In the genomic region with DNA sequence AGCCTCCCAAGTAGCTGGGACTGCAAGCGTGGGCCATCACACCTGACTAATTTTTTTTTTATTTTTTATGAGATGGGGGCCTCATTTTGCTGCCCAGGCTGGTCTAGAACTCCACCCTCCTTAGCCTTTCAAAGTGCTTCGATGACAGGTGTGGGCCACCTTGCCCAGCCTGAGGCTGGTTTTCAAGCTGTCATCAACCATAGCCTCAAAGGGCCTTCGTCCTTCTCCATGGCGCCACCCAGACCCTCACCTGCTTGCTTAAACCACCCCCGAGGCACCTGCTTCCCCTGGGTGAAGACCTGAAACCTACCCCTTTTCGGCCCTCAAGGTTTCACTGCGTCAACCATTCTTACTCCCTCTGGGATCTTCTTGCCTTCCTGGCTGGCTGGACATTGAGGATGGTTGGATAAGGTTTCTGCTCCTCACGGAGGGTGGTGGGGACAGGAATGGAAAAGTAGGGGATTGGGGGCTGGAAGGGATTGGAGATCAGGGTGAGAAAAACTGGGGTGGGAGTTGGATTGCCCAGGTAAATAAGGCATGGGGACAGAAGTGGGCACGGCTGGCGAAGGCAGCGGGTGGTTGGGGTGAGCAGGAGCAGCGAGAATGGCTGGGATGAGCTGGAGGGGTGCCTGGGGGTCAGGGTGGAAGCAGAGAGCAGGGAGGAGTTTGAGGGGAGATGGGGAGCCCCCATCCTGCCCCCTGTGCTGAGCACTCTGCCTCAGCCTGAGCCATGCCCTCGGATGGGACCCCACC, we compare ENCODE assay signal across 21 cellular contexts. TPM values are rescaled to one million over a fixed set of nuclear protein-coding genes. Genes with fewer than 3 reads are reported as not detected.
DNase-seq lines count a peak whose midpoint lies in the region; ATAC-seq and TF ChIP-seq lines count a peak whose summit lies in the region.
"Had no signal": no experiment of that assay in that cellular context is flagged by ENCODE, and none has a peak within 500 bp of the region (broad histone marks: within the 10 kb centered on the region; RNA-seq: fewer than 3 reads in every experiment).

No MANE protein-coding gene starts in this region.

- H3K27ac ChIP-seq in colonic mucosa (no peak overlapping the region), spleen (no peak overlapping the region)
- H3K27ac ChIP-seq: A549, PC-9 had no signal

- H3K36me3 ChIP-seq in colonic mucosa (no peaks in the 10 kb centered on the region), spleen (peaks cover 0 to 14% (median 0%) of the 10 kb centered on the region in 6 donors)

- DNase-seq in activated naive CD4-positive, alpha-beta T cell treated with anti-CD3 and anti-CD28 coated beads, Interleukin-2, amount 10 ng/mL, durations not matched to agents 7 days and 5 days, result peak; percentile 7
- DNase-seq in activated naive CD4-positive, alpha-beta T cell treated with Interleukin-2 at 50 U/mL for 16 hours, result no peak
- DNase-seq in colonic mucosa (peak; percentile 9), mesenteric fat pad (ENCODE audit: low spot score) (peak; percentile 78), spleen (peak; percentile 54), NCI-H1436 treated with DMSO at 0.1 percent for 48 hours (lab: John Stamatoyannopoulos, UW) (no peak)
- DNase-seq: C1 segment of cervical spinal cord, DMS79 treated with DMSO at 0.1 percent for 48 hours, KG1, NCI-H1436, NCI-H2081, NCI-H510A, NCI-H82, PC-9 had no signal

- WGBS in spleen, 5 donors, result 85 to 95% (median 85%) methylated on average over 13 of the region's 13 CpGs

- peaks cover 5% of the 10 kb centered on the region for H3K4me1 Mint-ChIP-seq in activated naive CD4-positive, alpha-beta T cell treated with anti-CD3 and anti-CD28 coated beads, Interleukin-2, amount 10 ng/mL, durations not matched to agents 7 days and 5 days

- no peaks in the 10 kb centered on the region for H3K9me3 Mint-ChIP-seq in activated naive CD4-positive, alpha-beta T cell treated with anti-CD3 and anti-CD28 coated beads, Interleukin-2, amount 10 ng/mL, durations not matched to agents 7 days and 5 days

- H3K36me3 Mint-ChIP-seq in activated naive CD4-positive, alpha-beta T cell treated with anti-CD3 and anti-CD28 coated beads, Interleukin-2, amount 10 ng/mL, durations not matched to agents 7 days and 5 days, result no peaks in the 10 kb centered on the region

- H3K27me3 ChIP-seq in colonic mucosa (no peaks in the 10 kb centered on the region), spleen (replicated peaks in 1 of 7) (peaks cover 0 to 27% (median 0%) of the 10 kb centered on the region in 7 donors)

- no peak overlapping the region for H3K4me3 Mint-ChIP-seq in activated naive CD4-positive, alpha-beta T cell treated with anti-CD3 and anti-CD28 coated beads, Interleukin-2, amount 10 ng/mL, durations not matched to agents 7 days and 5 days

- CTCF ChIA-PET in activated naive CD4-positive, alpha-beta T cell treated with anti-CD3 and anti-CD28 coated beads, Interleukin-2, amount 10 ng/mL, durations not matched to agents 7 days and 5 days (lab: Charles Lee), result interaction anchor here (0.5 kb wide), 1 partner anchor 48 kb away, joined by 3 read pairs; no protein-coding TSS in a partner anchor

- peaks cover 17% of the 10 kb centered on the region for H3K27me3 Mint-ChIP-seq in activated naive CD4-positive, alpha-beta T cell treated with anti-CD3 and anti-CD28 coated beads, Interleukin-2, amount 10 ng/mL, durations not matched to agents 7 days and 5 days

- no peak for TF ChIP-seq POLR2A in spleen (IDR thresholded peaks at IDR 0.05)

- peaks cover 6% of the 10 kb centered on the region for H3K4me1 ChIP-seq in colonic mucosa
- peaks cover 0 to 23% (median 17%) of the 10 kb centered on the region in 6 donors for H3K4me1 ChIP-seq in spleen
- H3K4me1 ChIP-seq: A549 had no signal

- intact Hi-C loops in colonic mucosa (cut with DNase I) (no loop called here), spleen (cut with DNase I; ENCODE audit: low total_unique reads) (no loop called here)

- H3K9me3 ChIP-seq in colonic mucosa, result no peaks in the 10 kb centered on the region
- H3K9me3 ChIP-seq in spleen, result no peaks in the 10 kb centered on the region
- H3K9me3 ChIP-seq: A549 had no signal

- TF ChIP-seq CTCF in colonic mucosa (IDR thresholded peaks at IDR 0.05) (no peak), spleen (IDR thresholded peaks at IDR 0.05 in 8 of 11, conservative IDR thresholded peaks at IDR 0.05 in 3 of 11) (no peak)

- ATAC-seq in HG03469 (IDR thresholded peaks at IDR 0.05; ENCODE audit: unreplicated experiment) (no peak), HG02870 (IDR thresholded peaks at IDR 0.05; ENCODE audit: unreplicated experiment) (no peak)
- ATAC-seq: A549, HCT116, HepG2 had no signal

- no peak overlapping the region for H3K9ac ChIP-seq in colonic mucosa (ENCODE audit: low read depth in 2 of 2, low read length in 2 of 2)

- H3K4me3 ChIP-seq in colonic mucosa (no peak overlapping the region), spleen (no peak overlapping the region)
- H3K4me3 ChIP-seq: A549, PC-9 had no signal

- H3K27ac Mint-ChIP-seq in activated naive CD4-positive, alpha-beta T cell treated with anti-CD3 and anti-CD28 coated beads, Interleukin-2, amount 10 ng/mL, durations not matched to agents 7 days and 5 days, result no peak overlapping the region

RNA-seq across cellular contexts. Expression of a gene that starts 2.8 kb away (rescaled TPM):
- under 1 TPM; 0.77 to 0.80 TPM for total RNA-seq in colonic mucosa
- 4.5 TPM for total RNA-seq in mesenteric fat pad
- total RNA-seq in spleen, result 10 to 100 TPM in 1 of 7 donors, 1 to 10 TPM in 5, under 1 TPM in 1; 0.88 to 12.5 (median 2.3) TPM
- 1 to 10 TPM in 1 of 3 donors, under 1 TPM in 2; 0.21 to 1.2 (median 0.67) TPM for polyA plus RNA-seq in spleen
- total RNA-seq: G401, HepG2, M059J, PC-9 had no signal
- polyA plus RNA-seq: A549 had no signal

RNA-seq across cellular contexts. Expression of a gene that starts 48.3 kb away (rescaled TPM):
- total RNA-seq in colonic mucosa, result 10 to 100 TPM; 14.3 to 23.9 TPM
- 21.9 TPM for total RNA-seq in mesenteric fat pad
- 10 to 100 TPM; 17.1 to 46.9 (median 20.7) TPM for total RNA-seq in spleen
- 10 to 100 TPM; 14.5 to 21.4 (median 14.9) TPM for polyA plus RNA-seq in spleen

Comparison
In these comparisons a context has a peak if more than half of its experiments do, and no peak if none do; other contexts are left out.
1. DNase-seq: peak in activated naive CD4-positive, alpha-beta T cell treated with anti-CD3 and anti-CD28 coated beads, Interleukin-2, amount 10 ng/mL, durations not matched to agents 7 days and 5 days (single experiment), colonic mucosa (single experiment), mesenteric fat pad (single experiment) and spleen (single experiment); none in activated naive CD4-positive, alpha-beta T cell treated with Interleukin-2 at 50 U/mL for 16 hours (single experiment) and NCI-H1436 treated with DMSO at 0.1 percent for 48 hours (single experiment).